Comparison of ENCODE assay signal across 19 cellular contexts in genomic region chrX:144709841-144710240, GRCh38.
A peak's percentile ranks its signal among the peaks of the same experiment; 100 is the strongest.
DNase-seq lines count a peak whose midpoint lies in the region; ATAC-seq, FAIRE-seq and TF ChIP-seq lines count a peak whose summit lies in the region.
"Had no signal": no experiment of that assay in that cellular context is flagged by ENCODE, and none has a peak within 500 bp of the region (broad histone marks: within the 10 kb centered on the region; RNA-seq: fewer than 3 reads in every experiment).

No MANE protein-coding gene starts in this region.

- ATAC-seq in HG03280 (IDR thresholded peaks at IDR 0.05; ENCODE audit: unreplicated experiment): no peak
- ATAC-seq: A549, GM23338, HCT116 had no signal

- H3K4me1 ChIP-seq in ACC112 (ENCODE audit: control insufficient read depth, insufficient read depth, low read length, unreplicated experiment): peaks cover 6% of the 10 kb centered on the region
- H3K4me1 ChIP-seq: A549 had no signal

- no peak overlapping the region for H2AFZ ChIP-seq in ACC112 (ENCODE audit: low read length, unreplicated experiment)
- H2AFZ ChIP-seq: GM23338 had no signal

- DNase-seq in fibroblast of villous mesenchyme (ENCODE audit: low read depth) (peak; percentile 25), DMS 273 (lab: John Stamatoyannopoulos, UW; ENCODE audit: unreplicated experiment) (no peak), cerebellar nuclear complex (lab: John Stamatoyannopoulos, UW) (no peak)
- DNase-seq: 8988T; C1 segment of cervical spinal cord; Calu3; CD4-positive, alpha-beta memory T cell; COR-L47; DMS153; DND-41; H9 had no signal

- TF ChIP-seq CTCF in fibroblast of villous mesenchyme (IDR thresholded peaks at IDR 0.05; ENCODE audit: insufficient read depth, low read depth, low read length): no peak

- no peaks in the 10 kb centered on the region for H3K27me3 ChIP-seq in ACC112 (ENCODE audit: insufficient read depth, low read length)

- H3K4me3 ChIP-seq in ACC112 (ENCODE audit: low read depth, low read length): no peak overlapping the region
- H3K4me3 ChIP-seq in fibroblast of villous mesenchyme (ENCODE audit: low read depth, low read length): no peak overlapping the region
- H3K4me3 ChIP-seq: A549, GM23338 had no signal

- H3K27ac ChIP-seq in ACC112 (ENCODE audit: low read depth, low read length): peak overlapping the region; percentile 45
- H3K27ac ChIP-seq: A549 had no signal

- no peaks in the 10 kb centered on the region for H3K79me2 ChIP-seq in ACC112 (ENCODE audit: control insufficient read depth, insufficient read depth, low read length, unreplicated experiment)

- H3K36me3 ChIP-seq in ACC112 (ENCODE audit: insufficient read depth, low read length): no peaks in the 10 kb centered on the region

- peak; percentile 82 for FAIRE-seq in colon (lab: Jason Lieb, UNC)
- FAIRE-seq: A549, G401.6, GM12892 had no signal
